Comparison of ENCODE assay signal across 12 cellular contexts in genomic region chr3:52771702-52772101, GRCh38. TPM values are rescaled to one million over a fixed set of nuclear protein-coding genes. Genes with fewer than 3 reads are reported as not detected.
DNase-seq lines count a peak whose midpoint lies in the region; ATAC-seq and TF ChIP-seq lines count a peak whose summit lies in the region.
"Had no signal": no experiment of that assay in that cellular context is flagged by ENCODE, and none has a peak within 500 bp of the region (broad histone marks: within the 10 kb centered on the region; RNA-seq: fewer than 3 reads in every experiment).

No MANE protein-coding gene starts in this region.

- H3K9me3 Mint-ChIP-seq in activated CD4-positive, alpha-beta T cell treated with anti-CD3 and anti-CD28 coated beads for 36 hours (ENCODE audit: low read depth), result no peaks in the 10 kb centered on the region
- no peaks in the 10 kb centered on the region for H3K9me3 Mint-ChIP-seq in T-cell
- H3K9me3 Mint-ChIP-seq in glutamatergic neuron (ENCODE audit: unreplicated experiment), result peaks cover 4% of the 10 kb centered on the region

- peaks cover 15% of the 10 kb centered on the region for H3K4me1 ChIP-seq in skeletal muscle satellite cell (ENCODE audit: control insufficient read depth, insufficient read depth, low read length)
- H3K4me1 ChIP-seq: colonic mucosa had no signal

- peak overlapping the region; percentile 79 for H3K4me2 ChIP-seq in skeletal muscle satellite cell (ENCODE audit: low read length)

- H3K36me3 ChIP-seq in skeletal muscle satellite cell (ENCODE audit: insufficient read depth, low read length), result peaks cover 7% of the 10 kb centered on the region
- H3K36me3 ChIP-seq: colonic mucosa had no signal

- peaks cover 9% of the 10 kb centered on the region for H3K27me3 ChIP-seq in skeletal muscle satellite cell (ENCODE audit: control insufficient read depth, insufficient read depth, low read length)
- H3K27me3 ChIP-seq: colonic mucosa had no signal

- peak overlapping the region; percentile 94 for H3K27ac Mint-ChIP-seq in activated CD4-positive, alpha-beta T cell treated with anti-CD3 and anti-CD28 coated beads for 36 hours
- peak overlapping the region; percentile 85 to 96 for H3K27ac Mint-ChIP-seq in T-cell
- H3K27ac Mint-ChIP-seq in glutamatergic neuron (ENCODE audit: unreplicated experiment), result no peak overlapping the region

- H3K27me3 Mint-ChIP-seq in activated CD4-positive, alpha-beta T cell treated with anti-CD3 and anti-CD28 coated beads for 36 hours, result no peaks in the 10 kb centered on the region
- H3K27me3 Mint-ChIP-seq in T-cell, result no peaks in the 10 kb centered on the region
- peaks cover 8% of the 10 kb centered on the region for H3K27me3 Mint-ChIP-seq in glutamatergic neuron (ENCODE audit: unreplicated experiment)

- POLR2A ChIA-PET in activated CD4-positive, alpha-beta T cell treated with anti-CD3 and anti-CD28 coated beads for 36 hours (lab: Charles Lee), result no interaction called here
- POLR2A ChIA-PET in T-cell (lab: Charles Lee), result no interaction called here

- peak overlapping the region; percentile 78 for H3K4me3 ChIP-seq in skeletal muscle satellite cell (ENCODE audit: low read length)

- no peak for DNase-seq in activated CD4-positive, alpha-beta T cell treated with anti-CD3 and anti-CD28 coated beads for 36 hours
- DNase-seq in activated CD4-positive, alpha-beta T cell treated with anti-CD3 and anti-CD28 coated beads, Interleukin-2, amount 50 U/mL, for 48 hours, result no peak
- DNase-seq in T-cell (no peak), glutamatergic neuron (no peak), NCI-H146 treated with DMSO at 0.1 percent for 48 hours (lab: John Stamatoyannopoulos, UW; ENCODE audit: unreplicated experiment) (no peak), inferior parietal cortex (ENCODE audit: extremely low spot score) (no peak), NCI-H345 (lab: John Stamatoyannopoulos, UW) (no peak)
- DNase-seq: colonic mucosa, NCI-H774 had no signal

- intact Hi-C loops in activated CD4-positive, alpha-beta T cell treated with anti-CD3 and anti-CD28 coated beads for 36 hours (cut with DNase I, micrococcal nuclease), result loop anchor here (2.0 kb wide), 3 partner anchors 65 to 273 kb away; partner anchors contain the start of genes SPCS1 (in 1 of the 2) and STIMATE (in 1 of the 2)

- peaks cover 15% of the 10 kb centered on the region for H3K4me1 Mint-ChIP-seq in activated CD4-positive, alpha-beta T cell treated with anti-CD3 and anti-CD28 coated beads for 36 hours
- H3K4me1 Mint-ChIP-seq in T-cell (peaks cover 22 to 26% (median 23%) of the 10 kb centered on the region in 3 donors), glutamatergic neuron (ENCODE audit: low read depth, unreplicated experiment) (peaks cover 15% of the 10 kb centered on the region)

- H3K9ac ChIP-seq in skeletal muscle satellite cell (ENCODE audit: low read depth, low read length), result peak overlapping the region; percentile 84

- ATAC-seq in activated CD4-positive, alpha-beta T cell treated with anti-CD3 and anti-CD28 coated beads for 36 hours, result no peak
- no peak for ATAC-seq in T-cell (replicated peaks in 1 of 4)

- CTCF ChIA-PET in activated CD4-positive, alpha-beta T cell treated with anti-CD3 and anti-CD28 coated beads for 36 hours (lab: Charles Lee), result interaction anchor here (0.6 to 1.3 kb wide), 5 partner anchors 8 to 67 kb away, joined by 3 to 4 read pairs (median 3); no protein-coding TSS in a partner anchor
- CTCF ChIA-PET in T-cell (lab: Charles Lee), result interaction anchor here in 1 of 2 donors (1.4 kb wide), 1 partner anchor 121 kb away, joined by 3 read pairs; no protein-coding TSS in a partner anchor

- peaks cover 6% of the 10 kb centered on the region for H3K36me3 Mint-ChIP-seq in activated CD4-positive, alpha-beta T cell treated with anti-CD3 and anti-CD28 coated beads for 36 hours (ENCODE audit: low read depth)
- H3K36me3 Mint-ChIP-seq in T-cell (peaks cover 6% of the 10 kb centered on the region), glutamatergic neuron (ENCODE audit: unreplicated experiment) (no peaks in the 10 kb centered on the region)

- H3K4me3 Mint-ChIP-seq in activated CD4-positive, alpha-beta T cell treated with anti-CD3 and anti-CD28 coated beads for 36 hours, result peak overlapping the region; percentile 81
- peak overlapping the region; percentile 84 to 95 (median 91) for H3K4me3 Mint-ChIP-seq in T-cell
- peak overlapping the region; percentile 96 for H3K4me3 Mint-ChIP-seq in glutamatergic neuron (ENCODE audit: unreplicated experiment)

- no peak for TF ChIP-seq CTCF in glutamatergic neuron (IDR thresholded peaks at IDR 0.05; ENCODE audit: partially characterized antibody, unreplicated experiment)

- no peaks in the 10 kb centered on the region for H3K9me3 ChIP-seq in skeletal muscle satellite cell (replicated peaks; ENCODE audit: low read length)
- H3K9me3 ChIP-seq: colonic mucosa had no signal

RNA-seq across cellular contexts. Expression of gene NEK4, which starts 1.0 kb away (rescaled TPM):
- 10 to 100 TPM; 19.1 to 21.4 TPM for total RNA-seq in activated CD4-positive, alpha-beta T cell treated with anti-CD3 and anti-CD28 coated beads for 36 hours
- total RNA-seq in T-cell, result 10 to 100 TPM; 14.1 to 23.9 (median 22.2) TPM
- total RNA-seq in glutamatergic neuron (ENCODE audit: unreplicated experiment), result 28.5 TPM
- total RNA-seq in skeletal muscle satellite cell (2012; rRNA removed), result 15.9 and 17.0 TPM in 2 replicates

RNA-seq across cellular contexts. Expression of gene ITIH1, which starts 5.7 kb away (rescaled TPM):
- not detected for total RNA-seq in activated CD4-positive, alpha-beta T cell treated with anti-CD3 and anti-CD28 coated beads for 36 hours
- total RNA-seq in T-cell (under 1 TPM in 2 of 5 donors, not detected in 3; 0.49 to 0.85 TPM), glutamatergic neuron (ENCODE audit: unreplicated experiment) (not detected)
- not detected in 2 replicates for total RNA-seq in skeletal muscle satellite cell (2012; rRNA removed)
- total RNA-seq: H7, lung microvascular endothelial cell had no signal

RNA-seq across cellular contexts. Expression of gene ITIH3, which starts 22.9 kb away (rescaled TPM):
- not detected for total RNA-seq in activated CD4-positive, alpha-beta T cell treated with anti-CD3 and anti-CD28 coated beads for 36 hours
- total RNA-seq in T-cell (under 1 TPM in 3 of 5 donors, not detected in 2; 0.23 to 0.88 (median 0.76) TPM), glutamatergic neuron (ENCODE audit: unreplicated experiment) (not detected)
- total RNA-seq in skeletal muscle satellite cell (2012; rRNA removed), result not detected in 2 replicates
- total RNA-seq: H7 had no signal

RNA-seq across cellular contexts. Expression of gene ITIH4, which starts 58.8 kb away (rescaled TPM):
- 1 to 10 TPM; 4.0 to 6.5 TPM for total RNA-seq in activated CD4-positive, alpha-beta T cell treated with anti-CD3 and anti-CD28 coated beads for 36 hours
- total RNA-seq in T-cell (10 to 100 TPM; 37.2 to 63.3 (median 41.0) TPM), glutamatergic neuron (ENCODE audit: unreplicated experiment) (8.0 TPM)
- under 0.01 TPM in 1 of 2 replicates, not detected in the other for total RNA-seq in skeletal muscle satellite cell (2012; rRNA removed)
